Comparison of ENCODE assay signal across 24 cellular contexts in genomic region chr15:65777053-65777452, GRCh38. TPM values are rescaled to one million over a fixed set of nuclear protein-coding genes. Genes with fewer than 3 reads are reported as not detected.
DNase-seq lines count a peak whose midpoint lies in the region; ATAC-seq, FAIRE-seq and TF ChIP-seq lines count a peak whose summit lies in the region.
"Had no signal": no experiment of that assay in that cellular context is flagged by ENCODE, and none has a peak within 500 bp of the region (broad histone marks: within the 10 kb centered on the region; RNA-seq: fewer than 3 reads in every experiment).

No MANE protein-coding gene starts in this region.

- CTCF ChIA-PET in GM12878 (lab: Yijun Ruan, JAX) = interaction anchor here (0.7 to 1.8 kb wide), 7 partner anchors 9 to 92 kb away, joined by 3 to 6 read pairs (median 4); partner anchors contain the start of gene RAB11A

- peaks cover 36 to 39% (median 37%) of the 10 kb centered on the region in 3 donors for H3K4me1 Mint-ChIP-seq in IgD-negative memory B cell
- H3K4me1 Mint-ChIP-seq: nephron progenitor cell had no signal

- TF ChIP-seq CTCF in GM12878 (IDR thresholded peaks at IDR 0.05 in 2 of 3, conservative IDR thresholded peaks at IDR 0.05 in 1 of 3; ENCODE audit: control insufficient read depth in 2 of 3, extremely low read depth in 1 of 3, insufficient read depth in 1 of 3, low read depth in 3 of 3, low read length in 3 of 3) = no peak
- TF ChIP-seq CTCF in spleen (IDR thresholded peaks at IDR 0.05 in 8 of 11, conservative IDR thresholded peaks at IDR 0.05 in 3 of 11) = no peak

- 2% methylated on average over 6 of the region's 6 CpGs for WGBS in GM12878 (ENCODE audit: insufficient coverage, insufficient replicate concordance, low lambda C conversion rate, missing lambda C conversion rate)
- 57 to 65% (median 58%) methylated on average over 6 of the region's 6 CpGs for WGBS in spleen, 5 donors

- no peaks in the 10 kb centered on the region for H4K20me1 ChIP-seq in GM12878 (ENCODE audit: control insufficient read depth, insufficient read depth)

- H3K4me1 ChIP-seq in GM12878 (ENCODE audit: control insufficient read depth, insufficient read depth, low read length) = peaks cover 26% of the 10 kb centered on the region
- peaks cover 26 to 100% (median 79%) of the 10 kb centered on the region in 6 donors for H3K4me1 ChIP-seq in spleen
- H3K4me1 ChIP-seq: SJCRH30 had no signal

- DNase-seq in CD1c-positive myeloid dendritic cell (ENCODE audit: extremely low spot score) (peak; percentile 77), GM12878 (ENCODE audit: low read depth, low spot score) (no peak), spleen (no peak), Right ventricle myocardium inferior (ENCODE audit: missing footprints) (no peak), GF-D8 (lab: John Stamatoyannopoulos, UW) (no peak)
- DNase-seq: activated CD8-positive, alpha-beta T cell treated with anti-CD3 and anti-CD28 coated beads, Interleukin-2, amount 10 ng/mL, durations not matched to agents 7 days and 5 days; activated naive CD4-positive, alpha-beta T cell treated with anti-CD3 and anti-CD28 coated beads, Interleukin-2, amount 10 ng/mL, durations not matched to agents 7 days and 5 days; activated T-cell treated with anti-CD3 and anti-CD28 coated beads, Interleukin-2, amount 50 U/mL, for 4 hours; effector memory CD4-positive, alpha-beta T cell; glutamatergic neuron; HFFc6; left cardiac atrium; NCI-H1417 treated with DMSO at 0.1 percent for 48 hours; NCI-H524; nephron progenitor cell; OCI-M1; SJCRH30; stimulated activated CD4-positive, alpha-beta T cell treated with anti-CD3 and anti-CD28 coated beads, Interleukin-2, amount 100 ng/mL, for 24 hours; stimulated activated naive CD8-positive, alpha-beta T cell treated with anti-CD3 and anti-CD28 coated beads, Interleukin-15, Interleukin-2, amounts not matched to agents 100 U/mL and 50 U/mL, for 24 hours had no signal

- H3K27me3 ChIP-seq in GM12878 (replicated peaks in 1 of 2; ENCODE audit: control insufficient read depth in 2 of 2, insufficient read depth in 2 of 2, low read length in 1 of 2) (no peaks in the 10 kb centered on the region), spleen (replicated peaks in 1 of 7) (no peaks in the 10 kb centered on the region)
- H3K27me3 ChIP-seq: SJCRH30, tibial nerve had no signal

- no peaks in the 10 kb centered on the region; a peak in 1 of 4 replicates for H3K36me3 ChIP-seq in GM12878 (ENCODE audit: control insufficient read depth in 2 of 2, insufficient read depth in 2 of 2, low read length in 1 of 2)
- H3K36me3 ChIP-seq in spleen = no peaks in the 10 kb centered on the region
- H3K36me3 ChIP-seq: SJCRH30, tibial nerve had no signal

- in situ Hi-C loops in GM12878 (cut with MboI) = loop anchor here (25.0 kb wide), 1 partner anchor 1310 kb away; no protein-coding TSS in a partner anchor

- POLR2A ChIA-PET in GM12878 (lab: Charles Lee) = interaction anchor here (0.7 to 8.1 kb wide), 6 partner anchors 10 to 52 kb away, joined by 3 to 86 read pairs (median 4); partner anchors contain the start of gene DENND4A

- no TSS peak for BruUV-seq in GM12878 (replicated peaks; lab: Mats Ljungman, UMichigan)

- no peak for FAIRE-seq in GM12878 (lab: Jason Lieb, UNC)
- FAIRE-seq: astrocyte had no signal

- RAD21 ChIA-PET in GM12878 (lab: Charles Lee; ENCODE audit: unreplicated experiment) = interaction anchor here (1.0 to 4.3 kb wide), 10 partner anchors 10 to 93 kb away, joined by 3 to 37 read pairs (median 3); partner anchors contain the start of gene DENND4A

- H3K4me2 ChIP-seq in GM12878 (ENCODE audit: control insufficient read depth, insufficient read depth) = peak overlapping the region; percentile 51

- TF ChIP-seq RAD21 in GM12878 (IDR thresholded peaks at IDR 0.05; ENCODE audit: insufficient read depth, low read depth, low read length) = no peak

- no peak for TF ChIP-seq EP300 in GM12878 (IDR thresholded peaks at IDR 0.05; ENCODE audit: borderline replicate concordance in 1 of 2, control insufficient read depth in 1 of 2, low read depth in 2 of 2, low read length in 2 of 2)

- H3K27ac ChIP-seq in GM12878 (ENCODE audit: control insufficient read depth, insufficient read depth) = peak overlapping the region; percentile 68
- H3K27ac ChIP-seq in spleen = peak overlapping the region; percentile 36 to 80 (median 62)
- H3K27ac ChIP-seq: SJCRH30, tibial nerve had no signal

- TF ChIP-seq POLR2A in GM12878 (IDR thresholded peaks at IDR 0.05; ENCODE audit: low read depth, low read length) (no peak), spleen (IDR thresholded peaks at IDR 0.05) (no peak)

- peak overlapping the region; percentile 54 to 86 (median 78) for H3K4me3 Mint-ChIP-seq in IgD-negative memory B cell
- H3K4me3 Mint-ChIP-seq: activated CD8-positive, alpha-beta T cell treated with anti-CD3 and anti-CD28 coated beads, Interleukin-2, amount 10 ng/mL, durations not matched to agents 7 days and 5 days; activated naive CD4-positive, alpha-beta T cell treated with anti-CD3 and anti-CD28 coated beads, Interleukin-2, amount 10 ng/mL, durations not matched to agents 7 days and 5 days; activated T-cell treated with anti-CD3 and anti-CD28 coated beads, Interleukin-2, amount 50 U/mL, for 4 hours; HFFc6; nephron progenitor cell had no signal

- ATAC-seq in GM12878 (peak; percentile 7), Right ventricle myocardium inferior (no peak), GM18909 (IDR thresholded peaks at IDR 0.05; ENCODE audit: poor library complexity, unreplicated experiment) (no peak)
- ATAC-seq: activated CD4-positive, CD25-positive, alpha-beta regulatory T cell treated with anti-CD3 and anti-CD28 coated beads, Interleukin-2, amount 50 U/mL, for 24 hours; activated CD8-positive, alpha-beta T cell treated with anti-CD3 and anti-CD28 coated beads, Interleukin-2, amount 10 ng/mL, durations not matched to agents 7 days and 5 days; activated T-cell treated with anti-CD3 and anti-CD28 coated beads, Interleukin-2, amount 50 U/mL, for 4 hours; stimulated activated naive CD8-positive, alpha-beta T cell treated with anti-CD3 and anti-CD28 coated beads, Interleukin-15, Interleukin-2, amounts not matched to agents 100 U/mL and 50 U/mL, for 24 hours had no signal

- H3K36me3 Mint-ChIP-seq in IgD-negative memory B cell = peaks cover 2% of the 10 kb centered on the region

- H3K4me3 ChIP-seq in GM12878 = peak overlapping the region; percentile 38; the same call in 1 of the 2 replicates
- peak overlapping the region in 2 of 8 donors; percentile 4 to 27 for H3K4me3 ChIP-seq in spleen
- H3K4me3 ChIP-seq: SJCRH30, tibial nerve had no signal

- H2AFZ ChIP-seq in GM12878 (ENCODE audit: control insufficient read depth, low read depth, low read length) = no peak overlapping the region

- no peaks in the 10 kb centered on the region for H3K9me3 Mint-ChIP-seq in IgD-negative memory B cell
- H3K9me3 Mint-ChIP-seq: activated naive CD4-positive, alpha-beta T cell treated with anti-CD3 and anti-CD28 coated beads, Interleukin-2, amount 10 ng/mL, durations not matched to agents 7 days and 5 days; activated T-cell treated with anti-CD3 and anti-CD28 coated beads, Interleukin-2, amount 50 U/mL, for 4 hours; HFFc6; nephron progenitor cell had no signal

- H3K79me2 ChIP-seq in GM12878 (ENCODE audit: control insufficient read depth, insufficient read depth, low read length) = peaks cover 90% of the 10 kb centered on the region

- SMC1A ChIA-PET in GM12878 (lab: Charles Lee; ENCODE audit: uncharacterized antibody, unreplicated experiment) = interaction anchor here (0.6 to 5.0 kb wide), 17 partner anchors 8 to 146 kb away, joined by 3 to 30 read pairs (median 4); no protein-coding TSS in a partner anchor

- peak overlapping the region; percentile 81 to 96 (median 93) for H3K27ac Mint-ChIP-seq in IgD-negative memory B cell
- H3K27ac Mint-ChIP-seq: activated CD8-positive, alpha-beta T cell treated with anti-CD3 and anti-CD28 coated beads, Interleukin-2, amount 10 ng/mL, durations not matched to agents 7 days and 5 days; activated naive CD4-positive, alpha-beta T cell treated with anti-CD3 and anti-CD28 coated beads, Interleukin-2, amount 10 ng/mL, durations not matched to agents 7 days and 5 days; HFFc6; nephron progenitor cell had no signal

- peak overlapping the region; percentile 48 for H3K9ac ChIP-seq in GM12878 (ENCODE audit: control insufficient read depth, insufficient read depth, low read length)

- H3K9me3 ChIP-seq in GM12878 (replicated peaks; ENCODE audit: control insufficient read depth, insufficient read depth, low read length) (peaks cover 1% of the 10 kb centered on the region; the same call in 1 of the 3 replicates), spleen (no peaks in the 10 kb centered on the region)
- H3K9me3 ChIP-seq: SJCRH30, tibial nerve had no signal

- H3K27me3 Mint-ChIP-seq in IgD-negative memory B cell = no peaks in the 10 kb centered on the region
- H3K27me3 Mint-ChIP-seq: activated naive CD4-positive, alpha-beta T cell treated with anti-CD3 and anti-CD28 coated beads, Interleukin-2, amount 10 ng/mL, durations not matched to agents 7 days and 5 days had no signal

- intact Hi-C loops in GM12878 (cut with micrococcal nuclease; ENCODE audit: unreplicated experiment) (no loop called here), spleen (cut with DNase I; ENCODE audit: low total_unique reads) (loop anchor here (10.0 kb wide), 1 partner anchor 48 kb away; no protein-coding TSS in a partner anchor), Right ventricle myocardium inferior (cut with DNase I) (no loop called here)

RNA-seq across cellular contexts. Expression of gene DENND4A, which starts 15.0 kb away (rescaled TPM):
- polyA plus RNA-seq in IgD-negative memory B cell = 24.7 TPM
- total RNA-seq in GM12878 (2013; cell fraction: nucleolus; rRNA removed) = 602 and 632 TPM in 2 replicates
- 54.4 and 60.5 TPM in 2 replicates for total RNA-seq in GM12878 (2014; rRNA removed)
- 81.8 and 87.2 TPM in 2 replicates for total RNA-seq in GM12878 (2014; rRNA removed; fragmentation: Illumina TruSeq; extraction: Trizol)
- total RNA-seq in GM12878 (2021) = 46.7 and 50.1 TPM in 2 replicates
- 10.2 TPM for polyA plus RNA-seq in GM12878 (2011; ENCODE audit: low read depth)
- 65.3 and 97.9 TPM in 2 replicates for polyA plus RNA-seq in GM12878 (2011; rRNA removed)
- polyA plus RNA-seq in GM12878 (2011; cell fraction: cytosol; rRNA removed) = 23.4 and 27.1 TPM in 2 replicates
- polyA plus RNA-seq in GM12878 (2011; cell fraction: nucleus; rRNA removed) = 56.4 and 58.1 TPM in 2 replicates
- 23.2 and 28.0 TPM in 2 replicates for polyA plus RNA-seq in GM12878 (2012)
- polyA plus RNA-seq in GM12878 (2014; fragmentation: Illumina TruSeq; extraction: Trizol) = 39.3 and 49.0 TPM in 2 replicates
- polyA plus RNA-seq in GM12878 (2014; fragmentation: Nextera tagmentation; extraction: Ambion mirVana) = 10 to 100 TPM; 14.2 to 15.4 TPM
- 28.5 and 28.8 TPM in 2 replicates for polyA plus RNA-seq in GM12878 (2014; rRNA removed)
- 10 to 100 TPM; 21.6 to 26.8 TPM for polyA plus RNA-seq in GM12878 (2016; fragmentation: Nextera tagmentation; extraction: Ambion mirVana)
- polyA minus RNA-seq in GM12878 (2011; rRNA and poly(A)+ RNA removed) = 188 and 229 TPM in 2 replicates
- 42.9 and 49.6 TPM in 2 replicates for polyA minus RNA-seq in GM12878 (2011; cell fraction: cytosol; rRNA and poly(A)+ RNA removed)
- 120 and 185 TPM in 2 replicates for polyA minus RNA-seq in GM12878 (2011; cell fraction: nucleus; rRNA and poly(A)+ RNA removed)
- 10 to 100 TPM; 53.1 to 88.2 (median 61.5) TPM for total RNA-seq in spleen
- polyA plus RNA-seq in spleen = 10 to 100 TPM in 1 of 3 donors, 1 to 10 TPM in 2; 9.4 to 11.1 (median 9.9) TPM
- 12.7 TPM for total RNA-seq in Right ventricle myocardium inferior
